ENCODE assay signal across 8 cellular contexts in the genomic region with DNA sequence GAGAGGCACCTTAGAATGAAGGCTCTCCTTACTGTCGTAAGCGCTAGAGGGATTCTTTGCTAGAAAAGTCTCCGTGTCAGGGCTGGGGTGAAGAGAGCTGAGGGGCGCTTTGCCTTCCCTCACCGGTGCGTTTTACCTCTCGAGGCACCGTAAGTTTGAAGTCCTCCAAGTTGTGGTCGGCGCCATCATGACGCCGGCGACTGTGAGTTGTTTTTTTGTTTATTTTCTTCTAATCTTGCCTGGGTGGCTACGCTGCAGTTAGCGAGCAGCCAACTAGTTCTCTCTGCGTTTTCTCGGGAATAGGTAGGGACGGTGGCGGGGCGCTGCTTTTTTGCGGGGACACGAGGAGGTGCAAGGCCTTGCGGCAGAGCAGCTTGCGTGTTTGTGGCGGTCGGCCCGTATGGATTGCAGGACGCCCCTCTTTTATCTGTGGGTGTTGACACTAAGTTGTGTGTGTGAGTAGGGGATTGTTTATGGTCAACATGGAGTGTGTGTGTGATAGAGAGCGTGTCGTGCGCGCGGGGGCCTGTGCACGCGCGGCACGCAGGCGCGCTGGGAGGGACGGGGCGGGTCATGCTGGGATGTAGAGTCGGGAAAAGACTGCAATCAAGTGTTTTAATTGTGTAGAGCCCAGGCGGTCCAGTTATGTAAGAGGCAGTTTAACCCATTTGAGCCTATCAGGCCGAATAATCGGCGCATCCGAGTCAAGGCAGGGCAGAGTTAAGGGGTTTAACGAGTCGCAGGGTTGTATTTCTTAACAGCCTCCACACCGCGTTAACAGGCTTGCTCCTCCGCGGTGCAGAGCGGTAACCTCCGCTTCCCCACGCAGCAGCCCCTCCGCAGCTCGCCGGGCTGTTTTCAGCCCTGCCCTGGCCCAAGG. TPM values are rescaled to one million over a fixed set of nuclear protein-coding genes. Genes with fewer than 3 reads are reported as not detected.
DNase-seq lines count a peak whose midpoint lies in the region; FAIRE-seq and TF ChIP-seq lines count a peak whose summit lies in the region.

No MANE protein-coding gene starts in this region.

- H3K9me1 ChIP-seq in endothelial cell of umbilical vein (replicated peaks; ENCODE audit: control insufficient read depth, extremely low read depth, insufficient read depth, low read length) = no peaks in the 10 kb centered on the region

- H3K4me1 ChIP-seq in DOHH2 (ENCODE audit: control insufficient read depth, low read length) = peaks cover 8% of the 10 kb centered on the region; the same call in 1 of the 2 replicates
- H3K4me1 ChIP-seq in endothelial cell of umbilical vein (ENCODE audit: control insufficient read depth, extremely low read depth, insufficient read depth, low read length) = peaks cover 53% of the 10 kb centered on the region

- DNase-seq in HFF-Myc (ENCODE audit: extremely low read depth, low read depth) (no peak), NCI-H1930 (lab: John Stamatoyannopoulos, UW) (peak; percentile 52 to 64), UCSD-AML1 (lab: John Stamatoyannopoulos, UW; ENCODE audit: unreplicated experiment) (peak; percentile 15), endothelial cell of umbilical vein (ENCODE audit: low read depth, low spot score) (peak; percentile 89), lung microvascular endothelial cell (ENCODE audit: low read depth in 2 of 2) (peak; percentile 72 to 83), stromal cell of bone marrow (ENCODE audit: low read depth) (peak; percentile 61), NCI-H2107 treated with DMSO at 0.1 percent for 48 hours (lab: John Stamatoyannopoulos, UW; ENCODE audit: unreplicated experiment) (no peak)

- no peaks in the 10 kb centered on the region for H3K9me3 ChIP-seq in DOHH2 (ENCODE audit: control insufficient read depth, insufficient read depth, low read length)
- H3K9me3 ChIP-seq in endothelial cell of umbilical vein (replicated peaks; ENCODE audit: control insufficient read depth, insufficient read depth, low read length) = no peaks in the 10 kb centered on the region

- dilution Hi-C loops in endothelial cell of umbilical vein (cut with MboI; ENCODE audit: extremely low pct_ligation_motif_present, low sequenced_read_pairs) = no loop called here

- peak overlapping the region; percentile 65 for H3K4me3 ChIP-seq in DOHH2 (ENCODE audit: low read length)
- peak overlapping the region; percentile 50 for H3K4me3 ChIP-seq in HFF-Myc (replicated peaks; ENCODE audit: low read depth, low read length)
- H3K4me3 ChIP-seq in endothelial cell of umbilical vein (replicated peaks in 1 of 3; ENCODE audit: insufficient read depth in 1 of 3, low read depth in 1 of 3, low read length in 3 of 3) = peak overlapping the region; percentile 75 to 84 (median 78)

- H3F3A ChIP-seq in DOHH2 (ENCODE audit: control insufficient read depth, insufficient read depth) = no peaks in the 10 kb centered on the region

- H3K27ac ChIP-seq in DOHH2 (ENCODE audit: low read depth, low read length) (no peak overlapping the region), endothelial cell of umbilical vein (ENCODE audit: insufficient read depth, low read depth, low read length) (peak overlapping the region; percentile 96)

- POLR2A ChIA-PET in endothelial cell of umbilical vein (lab: Charles Lee) = no interaction called here

- H3K4me2 ChIP-seq in DOHH2 (ENCODE audit: low read length) = peak overlapping the region; percentile 62
- H3K4me2 ChIP-seq in endothelial cell of umbilical vein (ENCODE audit: insufficient read depth, low read length) = peak overlapping the region; percentile 85

- H3K27me3 ChIP-seq in DOHH2 (ENCODE audit: control insufficient read depth, low read length) (peaks cover 38% of the 10 kb centered on the region), endothelial cell of umbilical vein (ENCODE audit: control insufficient read depth in 2 of 2, insufficient read depth in 2 of 2, low read length in 2 of 2) (no peaks in the 10 kb centered on the region)

- peak overlapping the region; percentile 88 for H2AFZ ChIP-seq in endothelial cell of umbilical vein (ENCODE audit: low read depth, low read length)

- TF ChIP-seq CTCF in DOHH2 (IDR thresholded peaks at IDR 0.05; ENCODE audit: low read depth, low read length, poor library complexity, severe bottlenecking) (no peak), HFF-Myc (IDR thresholded peaks at IDR 0.05; ENCODE audit: low read depth, low read length, missing control alignments) (no peak), endothelial cell of umbilical vein (IDR thresholded peaks at IDR 0.05; ENCODE audit: extremely low read depth in 1 of 2, insufficient read depth in 1 of 2, low read depth in 1 of 2, low read length in 2 of 2) (no peak)

- CTCF ChIA-PET in endothelial cell of umbilical vein (lab: Charles Lee) = interaction anchor here (1.0 to 2.3 kb wide), 5 partner anchors 11 to 1391 kb away, joined by 3 to 10 read pairs (median 5); no protein-coding TSS in a partner anchor

- TF ChIP-seq POLR2A in endothelial cell of umbilical vein (IDR thresholded peaks at IDR 0.05; ENCODE audit: low read depth, low read length) = peak; percentile 66

- H3K36me3 ChIP-seq in DOHH2 (ENCODE audit: control insufficient read depth, low read length) (no peaks in the 10 kb centered on the region), endothelial cell of umbilical vein (ENCODE audit: control insufficient read depth in 2 of 2, extremely low read depth in 1 of 2, insufficient read depth in 2 of 2, low read length in 2 of 2) (no peaks in the 10 kb centered on the region)

- peak overlapping the region; percentile 98 for H3K9ac ChIP-seq in endothelial cell of umbilical vein (replicated peaks; ENCODE audit: extremely low read depth, insufficient read depth, low read length)

- no peaks in the 10 kb centered on the region for H3K79me2 ChIP-seq in DOHH2 (ENCODE audit: control insufficient read depth, low read length)
- peaks cover 31% of the 10 kb centered on the region for H3K79me2 ChIP-seq in endothelial cell of umbilical vein (ENCODE audit: control insufficient read depth, insufficient read depth, low read length)

- intact Hi-C loops in endothelial cell of umbilical vein (cut with micrococcal nuclease) = loop anchor here (1.0 to 10.0 kb wide), 11 partner anchors 53 to 1911 kb away; a partner anchor contains a TSS

- FAIRE-seq in endothelial cell of umbilical vein (lab: Jason Lieb, UNC) = peak; percentile 59

- H4K20me1 ChIP-seq in DOHH2 (ENCODE audit: control insufficient read depth, insufficient read depth, low read depth, low read length) = no peaks in the 10 kb centered on the region
- H4K20me1 ChIP-seq in endothelial cell of umbilical vein (replicated peaks; ENCODE audit: control insufficient read depth, extremely low read depth, insufficient read depth, low read length) = no peaks in the 10 kb centered on the region

- TSS peak; percentile 55 for BruUV-seq in endothelial cell of umbilical vein (replicated peaks; lab: Mats Ljungman, UMichigan)

- H3K9me2 ChIP-seq in DOHH2 (replicated peaks; ENCODE audit: control insufficient read depth, low read length) = no peaks in the 10 kb centered on the region

TF ChIP-seq in endothelial cell of umbilical vein, 7 proteins besides CTCF, POLR2A, EP300 and RAD21:
- TF ChIP-seq, protein P1, sequence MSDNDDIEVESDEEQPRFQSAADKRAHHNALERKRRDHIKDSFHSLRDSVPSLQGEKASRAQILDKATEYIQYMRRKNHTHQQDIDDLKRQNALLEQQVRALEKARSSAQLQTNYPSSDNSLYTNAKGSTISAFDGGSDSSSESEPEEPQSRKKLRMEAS (IDR thresholded peaks at IDR 0.05; ENCODE audit: insufficient read depth, insufficient read length) = no peak
- TF ChIP-seq EZH2 (IDR thresholded peaks at IDR 0.05; ENCODE audit: borderline replicate concordance, low read depth, low read length, severe bottlenecking) (no peak), FOS (IDR thresholded peaks at IDR 0.05; ENCODE audit: borderline replicate concordance, insufficient read depth, low read length) (no peak), MYC (IDR thresholded peaks at IDR 0.05; ENCODE audit: low read depth, low read length) (no peak), GATA2 (IDR thresholded peaks at IDR 0.05; ENCODE audit: insufficient read depth, insufficient read length, low read depth, low read length) (no peak), POLR2AphosphoS5 (IDR thresholded peaks at IDR 0.05; ENCODE audit: insufficient read depth, low read depth, low read length) (no peak), JUN (IDR thresholded peaks at IDR 0.05; ENCODE audit: borderline replicate concordance, insufficient read depth, insufficient read length, low read depth) (no peak)

RNA-seq across cellular contexts. Expression of a gene that starts 1.1 kb away (rescaled TPM):
- total RNA-seq in endothelial cell of umbilical vein = 20.2 and 21.8 TPM in 2 replicates
- polyA plus RNA-seq in endothelial cell of umbilical vein = 5.2 and 6.8 TPM in 2 replicates
- 5.5 and 6.3 TPM in 2 replicates for polyA plus RNA-seq in endothelial cell of umbilical vein (2011; cell fraction: cytosol; rRNA removed)
- polyA plus RNA-seq in endothelial cell of umbilical vein (2011; cell fraction: nucleus; rRNA removed) = 5.4 and 6.8 TPM in 2 replicates
- polyA plus RNA-seq in endothelial cell of umbilical vein (2012) = 25.0 and 40.3 TPM in 2 replicates
- 53.9 and 59.7 TPM in 2 replicates for polyA minus RNA-seq in endothelial cell of umbilical vein
- polyA minus RNA-seq in endothelial cell of umbilical vein (2011; cell fraction: cytosol; rRNA and poly(A)+ RNA removed) = 1.9 TPM
- polyA minus RNA-seq in endothelial cell of umbilical vein (2011; cell fraction: nucleus; rRNA and poly(A)+ RNA removed) = 69.6 and 112 TPM in 2 replicates
- under 0.01 and 0.44 TPM in 2 replicates for total RNA-seq in lung microvascular endothelial cell

Comparison
In these comparisons a context has a peak if more than half of its experiments do, and no peak if none do; other contexts are left out.
1. DNase-seq: peak in NCI-H1930 (2 of 2), UCSD-AML1 (single experiment), endothelial cell of umbilical vein (single experiment), lung microvascular endothelial cell (2 of 2) and stromal cell of bone marrow (single experiment); none in HFF-Myc (single experiment) and NCI-H2107 treated with DMSO at 0.1 percent for 48 hours (single experiment).
2. RNA of a gene that starts 1.1 kb away (total RNA-seq): 20.2 to 21.8 TPM in endothelial cell of umbilical vein; under 0.01 to 0.44 TPM in lung microvascular endothelial cell; every median in the first group is over 10 times any median in the second.
3. Peak in every context shown above with its lines, with median percentiles within 50 percentile points of each other: H3K4me3 ChIP-seq.